In genomic region chr16:15976225-15976812, GRCh38 we compare ENCODE assay signal across 11 cellular contexts. TPM values are rescaled to one million over a fixed set of nuclear protein-coding genes. Genes with fewer than 3 reads are reported as not detected.
DNase-seq lines count a peak whose midpoint lies in the region; ATAC-seq and TF ChIP-seq lines count a peak whose summit lies in the region.
"Had no signal": no experiment of that assay in that cellular context is flagged by ENCODE, and none has a peak within 500 bp of the region (broad histone marks: within the 10 kb centered on the region; RNA-seq: fewer than 3 reads in every experiment).

No MANE protein-coding gene starts in this region.

- H3K9me3 ChIP-seq in CD4-positive, alpha-beta memory T cell (ENCODE audit: control insufficient read depth in 1 of 2, low read length in 2 of 2) = peaks cover 5 to 7% of the 10 kb centered on the region in 2 donors
- H3K9me3 ChIP-seq in right cardiac atrium (ENCODE audit: control insufficient read depth, low read length) = no peaks in the 10 kb centered on the region

- WGBS in right cardiac atrium = 67% methylated on average over 5 of the region's 5 CpGs

- peaks cover 20 to 53% (median 42%) of the 10 kb centered on the region in 4 donors for H3K4me1 Mint-ChIP-seq in CD4-positive, alpha-beta memory T cell
- H3K4me1 Mint-ChIP-seq in WTC11 = peaks cover 49% of the 10 kb centered on the region
- H3K4me1 Mint-ChIP-seq in stimulated activated naive B cell treated with anti-CD40 and anti-IgM and Interleukin-4, amounts not matched to agents 10 μg/mL and 1 μg/mL and 100 μg/mL, for 72 hours = peaks cover 18 to 34% of the 10 kb centered on the region in 2 donors

- H3K27ac ChIP-seq in CD4-positive, alpha-beta memory T cell (ENCODE audit: low read depth, low read length) = no peak overlapping the region
- H3K27ac ChIP-seq in right cardiac atrium (ENCODE audit: low read length) = peak overlapping the region; percentile 44

- peaks cover 2% of the 10 kb centered on the region for H3K36me3 ChIP-seq in CD4-positive, alpha-beta memory T cell (ENCODE audit: insufficient read depth, low read length)

- POLR2A ChIA-PET in CD4-positive, alpha-beta memory T cell (lab: Charles Lee; ENCODE audit: partially characterized antibody) = no interaction called here
- POLR2A ChIA-PET in WTC11 (lab: Charles Lee) = interaction anchor here (0.5 kb wide), 1 partner anchor 131 kb away, joined by 4 read pairs; no protein-coding TSS in a partner anchor

- H3K4me3 ChIP-seq in CD4-positive, alpha-beta memory T cell (ENCODE audit: low read length in 2 of 2) = no peak overlapping the region
- no peak overlapping the region for H3K4me3 ChIP-seq in right cardiac atrium (ENCODE audit: low read length)

- H3K9me3 Mint-ChIP-seq in CD4-positive, alpha-beta memory T cell = peaks cover 0 to 41% (median 30%) of the 10 kb centered on the region in 8 donors
- H3K9me3 Mint-ChIP-seq in WTC11 = peaks cover 48% of the 10 kb centered on the region
- H3K9me3 Mint-ChIP-seq in stimulated activated naive B cell treated with anti-CD40 and anti-IgM and Interleukin-4, amounts not matched to agents 10 μg/mL and 1 μg/mL and 100 μg/mL, for 72 hours = peaks cover 18 to 32% of the 10 kb centered on the region in 2 donors

- H3K4me3 Mint-ChIP-seq in CD4-positive, alpha-beta memory T cell = peak overlapping the region in 1 of 8 donors; percentile 22
- H3K4me3 Mint-ChIP-seq in WTC11 = peak overlapping the region; percentile 33
- no peak overlapping the region for H3K4me3 Mint-ChIP-seq in stimulated activated naive B cell treated with anti-CD40 and anti-IgM and Interleukin-4, amounts not matched to agents 10 μg/mL and 1 μg/mL and 100 μg/mL, for 72 hours
- H3K4me3 Mint-ChIP-seq: activated naive CD8-positive, alpha-beta T cell; T-helper 1 cell treated with Interleukin-12 subunit alpha and Interleukin-12 subunit beta and Interleukin-4 antibody, amounts not matched to agents 30 μg/mL and 1 μg/mL, for 36 hours had no signal

- intact Hi-C loops in CD4-positive, alpha-beta memory T cell (cut with micrococcal nuclease) = no loop called here
- intact Hi-C loops in right cardiac atrium (cut with DNase I) = no loop called here

- peaks cover 57 to 73% of the 10 kb centered on the region in 2 donors for H3K36me3 Mint-ChIP-seq in CD4-positive, alpha-beta memory T cell
- H3K36me3 Mint-ChIP-seq in WTC11 = peaks cover 68% of the 10 kb centered on the region
- H3K36me3 Mint-ChIP-seq in stimulated activated naive B cell treated with anti-CD40 and anti-IgM and Interleukin-4, amounts not matched to agents 10 μg/mL and 1 μg/mL and 100 μg/mL, for 72 hours = peaks cover 62 to 85% of the 10 kb centered on the region in 2 donors

- peak overlapping the region in 5 of 7 donors; percentile 17 to 77 (median 35) for H3K27ac Mint-ChIP-seq in CD4-positive, alpha-beta memory T cell
- peak overlapping the region; percentile 77 for H3K27ac Mint-ChIP-seq in WTC11
- peak overlapping the region; percentile 31 for H3K27ac Mint-ChIP-seq in stimulated activated naive B cell treated with anti-CD40 and anti-IgM and Interleukin-4, amounts not matched to agents 10 μg/mL and 1 μg/mL and 100 μg/mL, for 72 hours
- H3K27ac Mint-ChIP-seq: activated naive CD8-positive, alpha-beta T cell; T-helper 1 cell treated with Interleukin-12 subunit alpha and Interleukin-12 subunit beta and Interleukin-4 antibody, amounts not matched to agents 30 μg/mL and 1 μg/mL, for 36 hours had no signal

- ATAC-seq in WTC11 (no peak), right cardiac atrium (peak in 1 of 2 donors; percentile 6), GM21737 (IDR thresholded peaks at IDR 0.05; ENCODE audit: unreplicated experiment) (no peak), HG02763 (IDR thresholded peaks at IDR 0.05; ENCODE audit: unreplicated experiment) (no peak), GM18502 (IDR thresholded peaks at IDR 0.05; ENCODE audit: poor library complexity, unreplicated experiment) (no peak)
- ATAC-seq in stimulated activated naive B cell treated with anti-CD40 and anti-IgM and Interleukin-4, amounts not matched to agents 10 μg/mL and 1 μg/mL and 100 μg/mL, for 72 hours (replicated peaks) = no peak

- DNase-seq in CD4-positive, alpha-beta memory T cell = no peak
- no peak for DNase-seq in WTC11 (ENCODE audit: low spot score)
- DNase-seq in right cardiac atrium = no peak
- no peak for DNase-seq in stimulated activated naive B cell treated with anti-CD40 and anti-IgM and Interleukin-4, amounts not matched to agents 10 μg/mL and 1 μg/mL and 100 μg/mL, for 72 hours
- DNase-seq in NCI-H187 treated with DMSO at 0.1 percent for 48 hours (lab: John Stamatoyannopoulos, UW) = no peak
- DNase-seq: C1 segment of cervical spinal cord had no signal

- CTCF ChIA-PET in CD4-positive, alpha-beta memory T cell (lab: Charles Lee; ENCODE audit: partially characterized antibody) = interaction anchor here (1.1 kb wide), 1 partner anchor 18 kb away, joined by 3 read pairs; no protein-coding TSS in a partner anchor
- CTCF ChIA-PET in WTC11 (lab: Charles Lee) = no interaction called here

- TF ChIP-seq CTCF in WTC11 (IDR thresholded peaks at IDR 0.05) = no peak

- no peaks in the 10 kb centered on the region for H3K27me3 Mint-ChIP-seq in CD4-positive, alpha-beta memory T cell
- no peaks in the 10 kb centered on the region; the same call in 1 of the 2 replicates for H3K27me3 Mint-ChIP-seq in WTC11 (ENCODE audit: low read depth)
- no peaks in the 10 kb centered on the region for H3K27me3 Mint-ChIP-seq in stimulated activated naive B cell treated with anti-CD40 and anti-IgM and Interleukin-4, amounts not matched to agents 10 μg/mL and 1 μg/mL and 100 μg/mL, for 72 hours
- H3K27me3 Mint-ChIP-seq: activated naive CD8-positive, alpha-beta T cell had no signal

- H3K27me3 ChIP-seq in CD4-positive, alpha-beta memory T cell (ENCODE audit: insufficient read depth, low read length) = no peaks in the 10 kb centered on the region
- no peaks in the 10 kb centered on the region for H3K27me3 ChIP-seq in right cardiac atrium (ENCODE audit: control insufficient read depth, insufficient read depth)

- H3K4me1 ChIP-seq in CD4-positive, alpha-beta memory T cell (ENCODE audit: insufficient read depth, low read length) = peaks cover 5% of the 10 kb centered on the region
- H3K4me1 ChIP-seq in right cardiac atrium (ENCODE audit: control insufficient read depth, insufficient read depth, low read length) = peaks cover 22% of the 10 kb centered on the region

TF ChIP-seq in WTC11, 78 proteins besides CTCF, POLR2A, EP300 and RAD21 (continues in another document):
- TF ChIP-seq ZBTB21 (CRISPR knock-in tag; IDR thresholded peaks at IDR 0.05; ENCODE audit: borderline replicate concordance) (no peak), FOXJ3 (CRISPR knock-in tag; IDR thresholded peaks at IDR 0.05; ENCODE audit: borderline replicate concordance) (no peak), SMAD4 (CRISPR knock-in tag; IDR thresholded peaks at IDR 0.05) (no peak), E2F1 (CRISPR knock-in tag; IDR thresholded peaks at IDR 0.05) (no peak), ZNF425 (CRISPR knock-in tag; conservative IDR thresholded peaks at IDR 0.05) (no peak), SOX15 (CRISPR knock-in tag; IDR thresholded peaks at IDR 0.05) (no peak), ATF2 (CRISPR knock-in tag; IDR thresholded peaks at IDR 0.05; ENCODE audit: borderline replicate concordance, low read depth) (no peak), ZNF121 (CRISPR knock-in tag; IDR thresholded peaks at IDR 0.05) (no peak), ZMAT4 (CRISPR knock-in tag; IDR thresholded peaks at IDR 0.05) (no peak)

RNA-seq across cellular contexts. Expression of gene ABCC1, which starts 26.9 kb away (rescaled TPM):
- total RNA-seq in CD4-positive, alpha-beta memory T cell = 10 to 100 TPM; 57.3 to 69.9 TPM
- 10 to 100 TPM in 1 of 2 donors, 1 to 10 TPM in 1; 1.9 to 11.0 TPM for polyA plus RNA-seq in CD4-positive, alpha-beta memory T cell
- total RNA-seq in WTC11 (2021) (61.9 to 64.9 TPM (median 63.9 TPM) in 3 replicates), right cardiac atrium (10 to 100 TPM; 17.4 to 30.9 (median 26.0) TPM)
- polyA plus RNA-seq in right cardiac atrium = 9.7 TPM
